In genomic region chr2:60517441-60517840, GRCh38 we compare ENCODE assay signal across 32 cellular contexts. TPM values are rescaled to one million over a fixed set of nuclear protein-coding genes. Genes with fewer than 3 reads are reported as not detected.
A peak's percentile ranks its signal among the peaks of the same experiment; 100 is the strongest.
DNase-seq lines count a peak whose midpoint lies in the region; ATAC-seq and TF ChIP-seq lines count a peak whose summit lies in the region.
"Had no signal": no experiment of that assay in that cellular context is flagged by ENCODE, and none has a peak within 500 bp of the region (broad histone marks: within the 10 kb centered on the region; RNA-seq: fewer than 3 reads in every experiment).

No MANE protein-coding gene starts in this region.

- peaks cover 32% of the 10 kb centered on the region for H3K27me3 Mint-ChIP-seq in activated CD8-positive, alpha-beta memory T cell treated with anti-CD3 and anti-CD28 coated beads, Interleukin-2, amount 10 ng/mL, durations not matched to agents 7 days and 5 days
- H3K27me3 Mint-ChIP-seq in activated T-cell treated with anti-CD3 and anti-CD28 coated beads, Interleukin-2, amount 50 U/mL, for 24 hours = peaks cover 23% of the 10 kb centered on the region

- TF ChIP-seq EP300 in gastroesophageal sphincter (IDR thresholded peaks at IDR 0.05) = no peak

- H3K4me2 ChIP-seq in OCI-LY3 (ENCODE audit: low read length) (peak overlapping the region; percentile 55; the same call in 1 of the 2 replicates), smooth muscle cell (peak overlapping the region; percentile 79), osteoblast (ENCODE audit: insufficient read depth, low read length) (no peak overlapping the region)

- CTCF ChIA-PET in activated CD8-positive, alpha-beta memory T cell treated with anti-CD3 and anti-CD28 coated beads, Interleukin-2, amount 10 ng/mL, durations not matched to agents 7 days and 5 days (lab: Charles Lee) = no interaction called here

- TF ChIP-seq CTCF in OCI-LY3 (IDR thresholded peaks at IDR 0.05; ENCODE audit: low read depth, low read length) (no peak), gastroesophageal sphincter (IDR thresholded peaks at IDR 0.05) (no peak), smooth muscle cell (IDR thresholded peaks at IDR 0.05; ENCODE audit: borderline replicate concordance, insufficient read depth, poor library complexity, severe bottlenecking) (no peak), osteoblast (IDR thresholded peaks at IDR 0.05; ENCODE audit: extremely low read depth, low read depth, low read length) (no peak)

- peak; percentile 18 for DNase-seq in activated CD8-positive, alpha-beta memory T cell treated with anti-CD3 and anti-CD28 coated beads, Interleukin-2, amount 10 ng/mL, durations not matched to agents 7 days and 5 days
- no peak for DNase-seq in activated CD8-positive, alpha-beta memory T cell treated with anti-CD3 and anti-CD28 coated beads for 24 hours
- DNase-seq in smooth muscle cell (lab: John Stamatoyannopoulos, UW; ENCODE audit: unreplicated experiment) = no peak
- no peak for DNase-seq in activated CD4-positive, alpha-beta T cell treated with anti-CD3 and anti-CD28 coated beads for 4 hours
- no peak for DNase-seq in osteoblast (ENCODE audit: insufficient read length, low spot score, missing footprints)
- no peak for DNase-seq in activated T-cell treated with anti-CD3 and anti-CD28 coated beads, Interleukin-2, amount 50 U/mL, for 24 hours
- DNase-seq: 8988T; activated CD4-positive, alpha-beta T cell treated with anti-CD3 and anti-CD28 coated beads, Interleukin-2, amount 50 U/mL, for 1 hour; activated naive CD4-positive, alpha-beta T cell; CD8-positive, alpha-beta T cell; dermis blood vessel endothelial cell; foreskin fibroblast; head of caudate nucleus; lower lobe of right lung; NCI-H1092; NCI-H1694 treated with DMSO at 0.1 percent for 48 hours; NCI-H446 treated with DMSO at 0.1 percent for 48 hours; NCI-H774; nephron progenitor cell; retina; SJCRH30; stimulated activated CD4-positive, alpha-beta T cell treated with anti-CD3 and anti-CD28 coated beads, Interleukin-2, amount 100 ng/mL, for 24 hours; stimulated activated CD8-positive, alpha-beta memory T cell treated with anti-CD3 and anti-CD28 coated beads, Interleukin-4, amount 100 ng/mL, for 48 hours; stimulated activated naive CD8-positive, alpha-beta T cell treated with anti-CD3 and anti-CD28 coated beads, Interleukin-15, amount 100 ng/mL, for 72 hours had no signal

- H3K9me3 ChIP-seq in OCI-LY3 (ENCODE audit: insufficient read depth, low read length) (no peaks in the 10 kb centered on the region), gastroesophageal sphincter (no peaks in the 10 kb centered on the region), smooth muscle cell (replicated peaks; ENCODE audit: low read depth) (no peaks in the 10 kb centered on the region), osteoblast (ENCODE audit: low read depth, low read length) (no peaks in the 10 kb centered on the region)
- H3K9me3 ChIP-seq: esophagus muscularis mucosa, lower lobe of right lung, SJCRH30, thoracic aorta had no signal

- no peak for ATAC-seq in activated CD8-positive, alpha-beta memory T cell treated with anti-CD3 and anti-CD28 coated beads, Interleukin-2, amount 10 ng/mL, durations not matched to agents 7 days and 5 days
- ATAC-seq in gastroesophageal sphincter = peak; percentile 32
- ATAC-seq: CD8-positive, alpha-beta T cell; HCT116; K562; lower lobe of right lung; stimulated activated naive CD8-positive, alpha-beta T cell treated with anti-CD3 and anti-CD28 coated beads, Interleukin-15, amount 100 ng/mL, for 72 hours had no signal

- TF ChIP-seq POLR2A in gastroesophageal sphincter (IDR thresholded peaks at IDR 0.05) = no peak

- H3K9ac ChIP-seq in OCI-LY3 (ENCODE audit: low read length) (no peak overlapping the region), smooth muscle cell (ENCODE audit: low read depth) (no peak overlapping the region)
- H3K9ac ChIP-seq: parathyroid adenoma had no signal

- no peaks in the 10 kb centered on the region for H3K9me3 Mint-ChIP-seq in activated CD8-positive, alpha-beta memory T cell treated with anti-CD3 and anti-CD28 coated beads, Interleukin-2, amount 10 ng/mL, durations not matched to agents 7 days and 5 days (ENCODE audit: low read depth)
- no peaks in the 10 kb centered on the region for H3K9me3 Mint-ChIP-seq in activated T-cell treated with anti-CD3 and anti-CD28 coated beads, Interleukin-2, amount 50 U/mL, for 24 hours
- H3K9me3 Mint-ChIP-seq: CD8-positive, alpha-beta T cell; central memory CD8-positive, alpha-beta T cell; nephron progenitor cell; stimulated activated naive CD8-positive, alpha-beta T cell treated with anti-CD3 and anti-CD28 coated beads, Interleukin-15, amount 100 ng/mL, for 72 hours had no signal

- H3F3A ChIP-seq in smooth muscle cell (ENCODE audit: low read depth) = peaks cover 16% of the 10 kb centered on the region

- H3K27ac ChIP-seq in OCI-LY3 (ENCODE audit: low read length) = peak overlapping the region; percentile 69; the same call in 1 of the 2 replicates
- no peak overlapping the region for H3K27ac ChIP-seq in gastroesophageal sphincter
- peak overlapping the region; percentile 98 for H3K27ac ChIP-seq in smooth muscle cell (ENCODE audit: low read depth)
- no peak overlapping the region for H3K27ac ChIP-seq in osteoblast (ENCODE audit: low read depth, low read length)
- H3K27ac ChIP-seq: esophagus muscularis mucosa, lower lobe of right lung, parathyroid adenoma, thoracic aorta had no signal

- H3K4me3 Mint-ChIP-seq in activated CD8-positive, alpha-beta memory T cell treated with anti-CD3 and anti-CD28 coated beads, Interleukin-2, amount 10 ng/mL, durations not matched to agents 7 days and 5 days = no peak overlapping the region
- no peak overlapping the region for H3K4me3 Mint-ChIP-seq in activated T-cell treated with anti-CD3 and anti-CD28 coated beads, Interleukin-2, amount 50 U/mL, for 24 hours
- H3K4me3 Mint-ChIP-seq: CD8-positive, alpha-beta T cell; central memory CD8-positive, alpha-beta T cell; nephron progenitor cell; stimulated activated naive CD8-positive, alpha-beta T cell treated with anti-CD3 and anti-CD28 coated beads, Interleukin-15, amount 100 ng/mL, for 72 hours had no signal

- H2AFZ ChIP-seq in OCI-LY3 (ENCODE audit: low read depth, low read length) (no peak overlapping the region), smooth muscle cell (ENCODE audit: low read depth) (no peak overlapping the region), osteoblast (ENCODE audit: low read length) (no peak overlapping the region)
- H2AFZ ChIP-seq: parathyroid adenoma had no signal

- peaks cover 100% of the 10 kb centered on the region for H3K79me2 ChIP-seq in OCI-LY3 (ENCODE audit: low read length)
- peaks cover 61% of the 10 kb centered on the region for H3K79me2 ChIP-seq in smooth muscle cell (ENCODE audit: low read depth)
- H3K79me2 ChIP-seq in osteoblast (ENCODE audit: insufficient read depth, low read length) = no peaks in the 10 kb centered on the region
- H3K79me2 ChIP-seq: parathyroid adenoma had no signal

- WGBS in gastroesophageal sphincter (ENCODE audit: low coverage in 1 of 2), 2 donors = no CpG with 5 or more reads among the region's 4 CpGs
- 43% methylated on average over 4 of the region's 4 CpGs for whole genome bisulfite sequencing in smooth muscle cell (ENCODE audit: low lambda C conversion rate)

- H3K27me3 ChIP-seq in OCI-LY3 (ENCODE audit: low read depth, low read length) (no peaks in the 10 kb centered on the region), gastroesophageal sphincter (no peaks in the 10 kb centered on the region), smooth muscle cell (ENCODE audit: low read depth) (no peaks in the 10 kb centered on the region), osteoblast (ENCODE audit: insufficient read depth, low read length) (no peaks in the 10 kb centered on the region)
- H3K27me3 ChIP-seq: esophagus muscularis mucosa, SJCRH30 had no signal

- peaks cover 96% of the 10 kb centered on the region for H3K4me1 ChIP-seq in OCI-LY3 (ENCODE audit: low read length)
- H3K4me1 ChIP-seq in gastroesophageal sphincter = peaks cover 0 to 8% (median 0%) of the 10 kb centered on the region in 3 donors
- H3K4me1 ChIP-seq in smooth muscle cell (ENCODE audit: low read depth) = peaks cover 19% of the 10 kb centered on the region
- H3K4me1 ChIP-seq in osteoblast (ENCODE audit: insufficient read depth, low read length) = peaks cover 20% of the 10 kb centered on the region
- H3K4me1 ChIP-seq: lower lobe of right lung, parathyroid adenoma had no signal

- H3K4me1 Mint-ChIP-seq in activated CD8-positive, alpha-beta memory T cell treated with anti-CD3 and anti-CD28 coated beads, Interleukin-2, amount 10 ng/mL, durations not matched to agents 7 days and 5 days = peaks cover 4% of the 10 kb centered on the region
- peaks cover 13% of the 10 kb centered on the region for H3K4me1 Mint-ChIP-seq in activated T-cell treated with anti-CD3 and anti-CD28 coated beads, Interleukin-2, amount 50 U/mL, for 24 hours (ENCODE audit: low read depth)
- H3K4me1 Mint-ChIP-seq: central memory CD8-positive, alpha-beta T cell had no signal

- H3K36me3 ChIP-seq in OCI-LY3 (replicated peaks; ENCODE audit: low read depth, low read length) (peaks cover 81% of the 10 kb centered on the region), gastroesophageal sphincter (no peaks in the 10 kb centered on the region), smooth muscle cell (ENCODE audit: low read depth) (no peaks in the 10 kb centered on the region), osteoblast (ENCODE audit: insufficient read depth, low read length) (no peaks in the 10 kb centered on the region)
- H3K36me3 ChIP-seq: esophagus muscularis mucosa, lower lobe of right lung, thoracic aorta had no signal

- H3K36me3 Mint-ChIP-seq in activated CD8-positive, alpha-beta memory T cell treated with anti-CD3 and anti-CD28 coated beads, Interleukin-2, amount 10 ng/mL, durations not matched to agents 7 days and 5 days = no peaks in the 10 kb centered on the region
- H3K36me3 Mint-ChIP-seq in activated T-cell treated with anti-CD3 and anti-CD28 coated beads, Interleukin-2, amount 50 U/mL, for 24 hours (ENCODE audit: low read depth) = no peaks in the 10 kb centered on the region
- H3K36me3 Mint-ChIP-seq: CD8-positive, alpha-beta T cell had no signal

- H3K4me3 ChIP-seq in OCI-LY3 (ENCODE audit: low read length) (no peak overlapping the region), gastroesophageal sphincter (no peak overlapping the region), smooth muscle cell (no peak overlapping the region), osteoblast (ENCODE audit: insufficient read depth, low read length) (no peak overlapping the region)
- H3K4me3 ChIP-seq: esophagus muscularis mucosa, K562, lower lobe of right lung, SJCRH30, thoracic aorta had no signal

- no peak overlapping the region for H3K27ac Mint-ChIP-seq in activated CD8-positive, alpha-beta memory T cell treated with anti-CD3 and anti-CD28 coated beads, Interleukin-2, amount 10 ng/mL, durations not matched to agents 7 days and 5 days
- no peak overlapping the region for H3K27ac Mint-ChIP-seq in activated T-cell treated with anti-CD3 and anti-CD28 coated beads, Interleukin-2, amount 50 U/mL, for 24 hours
- H3K27ac Mint-ChIP-seq: CD8-positive, alpha-beta T cell; nephron progenitor cell had no signal

- H4K20me1 ChIP-seq in OCI-LY3 (ENCODE audit: insufficient read depth, low read length) (peaks cover 99% of the 10 kb centered on the region), smooth muscle cell (ENCODE audit: low read depth) (peaks cover 14% of the 10 kb centered on the region), osteoblast (ENCODE audit: insufficient read depth, low read length) (no peaks in the 10 kb centered on the region)

RNA-seq across cellular contexts. Expression of gene BCL11A, which starts 36.0 kb away (rescaled TPM):
- total RNA-seq in activated CD8-positive, alpha-beta memory T cell treated with anti-CD3 and anti-CD28 coated beads, Interleukin-2, amount 10 ng/mL, durations not matched to agents 7 days and 5 days = not detected
- total RNA-seq in gastroesophageal sphincter = 10 to 100 TPM in 1 of 4 donors, 1 to 10 TPM in 3; 3.6 to 10.6 (median 8.1) TPM
- total RNA-seq in smooth muscle cell = 5.2 and 15.8 TPM in 2 replicates
- polyA plus RNA-seq in smooth muscle cell = 19.8 and 20.0 TPM in 2 replicates
- total RNA-seq in osteoblast = 0.29 and 1.4 TPM in 2 replicates
- polyA plus RNA-seq: K562 had no signal

Comparison
In these comparisons a context has a peak if more than half of its experiments do, and no peak if none do; other contexts are left out.
1. H3K27ac ChIP-seq: peak in OCI-LY3 (single experiment) and smooth muscle cell (single experiment); none in gastroesophageal sphincter (0 of 4) and osteoblast (single experiment).